ENCODE assay signal across 8 cellular contexts in genomic region chr4:39032218-39033085, GRCh38. TPM values are rescaled to one million over a fixed set of nuclear protein-coding genes. Genes with fewer than 3 reads are reported as not detected.
DNase-seq lines count a peak whose midpoint lies in the region; ATAC-seq and TF ChIP-seq lines count a peak whose summit lies in the region.

Gene TMEM156 (minus strand): TSS chr4:39032409. CDS start chr4:39032313, 96 bp downstream.

- no peaks in the 10 kb centered on the region for H3K9me2 ChIP-seq in Karpas-422 (replicated peaks; ENCODE audit: insufficient read depth, low read length)

- H3K4me1 ChIP-seq in Karpas-422 (ENCODE audit: low read length) = peaks cover 72% of the 10 kb centered on the region
- H3K4me1 ChIP-seq in mononuclear cell (ENCODE audit: insufficient read depth, low read length) = peaks cover 38% of the 10 kb centered on the region
- peaks cover 7% of the 10 kb centered on the region for H3K4me1 ChIP-seq in BE2C
- no peaks in the 10 kb centered on the region for H3K4me1 ChIP-seq in tibial artery

- peak within 1 kb of the TSS; percentile 67 for H3K9ac ChIP-seq in Karpas-422 (ENCODE audit: low read length)

- H2AFZ ChIP-seq in Karpas-422 (ENCODE audit: low read length) = no peak within 1 kb of the TSS

- peak; percentile 93 for DNase-seq in Karpas-422
- peak; percentile 51 to 62 for DNase-seq in activated T-cell treated with anti-CD3 and anti-CD28 coated beads, Interleukin-2, amount 50 U/mL, for 48 hours
- no peak for DNase-seq in BE2C
- no peak for DNase-seq in NCI-H69 (lab: John Stamatoyannopoulos, UW)
- no peak for DNase-seq in tibial artery

- peak; percentile 29 for TF ChIP-seq POLR2A in GM15510 (IDR thresholded peaks at IDR 0.05; ENCODE audit: borderline replicate concordance, extremely low read depth, insufficient read length)

- ATAC-seq in GM21786 (IDR thresholded peaks at IDR 0.05; ENCODE audit: unreplicated experiment) = peak; percentile 50

- H4K20me1 ChIP-seq in Karpas-422 (ENCODE audit: insufficient read depth, low read depth, low read length) = no peaks in the 10 kb centered on the region

- no peak for TF ChIP-seq CTCF in BE2C (IDR thresholded peaks at IDR 0.05; ENCODE audit: low read depth, low read length)
- TF ChIP-seq CTCF in tibial artery (IDR thresholded peaks at IDR 0.05) = no peak

- peaks cover 19% of the 10 kb centered on the region for H3K36me3 ChIP-seq in Karpas-422 (ENCODE audit: insufficient read depth, low read length)
- no peaks in the 10 kb centered on the region for H3K36me3 ChIP-seq in BE2C
- no peaks in the 10 kb centered on the region for H3K36me3 ChIP-seq in tibial artery

- peaks cover 46% of the 10 kb centered on the region for H3K79me2 ChIP-seq in Karpas-422 (ENCODE audit: low read length)

- peak within 1 kb of the TSS; percentile 66 for H3K4me3 ChIP-seq in Karpas-422 (ENCODE audit: low read length)
- peak within 1 kb of the TSS; percentile 38 for H3K4me3 ChIP-seq in mononuclear cell (ENCODE audit: low read length)
- H3K4me3 ChIP-seq in BE2C (ENCODE audit: low read depth, low read length) = no peak within 1 kb of the TSS
- no peak within 1 kb of the TSS for H3K4me3 ChIP-seq in tibial artery

- peak within 1 kb of the TSS; percentile 98 for H3K27ac ChIP-seq in Karpas-422 (ENCODE audit: low read length)
- H3K27ac ChIP-seq in tibial artery = no peak within 1 kb of the TSS

- H3K27me3 ChIP-seq in Karpas-422 (ENCODE audit: low read length) (no peaks in the 10 kb centered on the region), mononuclear cell (ENCODE audit: insufficient read depth, low read length) (no peaks in the 10 kb centered on the region), BE2C (no peaks in the 10 kb centered on the region), tibial artery (no peaks in the 10 kb centered on the region)

- H3K4me2 ChIP-seq in Karpas-422 (ENCODE audit: low read depth, low read length, poor library complexity, severe bottlenecking) = peak within 1 kb of the TSS; percentile 68

- intact Hi-C loops in tibial artery (cut with DNase I; ENCODE audit: low total_unique reads) = no loop called here

- no peaks in the 10 kb centered on the region for H3K9me3 ChIP-seq in Karpas-422 (ENCODE audit: low read length)
- no peaks in the 10 kb centered on the region for H3K9me3 ChIP-seq in mononuclear cell (ENCODE audit: low read depth, low read length)
- H3K9me3 ChIP-seq in BE2C = no peaks in the 10 kb centered on the region
- no peaks in the 10 kb centered on the region for H3K9me3 ChIP-seq in tibial artery

RNA-seq across cellular contexts. Expression of gene TMEM156, which starts in this region (rescaled TPM):
- 152 and 240 TPM in 2 replicates for total RNA-seq in Karpas-422 (2014; rRNA removed; shearing (Covaris generic); ENCODE audit: low replicate concordance)
- 6.9 TPM for total RNA-seq in mononuclear cell
- polyA plus RNA-seq in BE2C (2012; ENCODE audit: insufficient read depth, insufficient read length, low read depth) = 0.29 TPM

Comparison
In these comparisons a context has a peak if more than half of its experiments do, and no peak if none do; other contexts are left out.
1. RNA of gene TMEM156 (total RNA-seq): 152 to 240 TPM in Karpas-422; 6.9 TPM in mononuclear cell (single experiment); every median in the first group is over 10 times any median in the second.
2. DNase-seq: peak in Karpas-422 (single experiment) and activated T-cell treated with anti-CD3 and anti-CD28 coated beads, Interleukin-2, amount 50 U/mL, for 48 hours (2 of 2); none in BE2C (single experiment), NCI-H69 (single experiment) and tibial artery (0 of 2).
3. H3K4me3 ChIP-seq: peak in Karpas-422 (single experiment) and mononuclear cell (single experiment); none in BE2C (single experiment) and tibial artery (0 of 2).